Comparison of ENCODE assay signal across 29 cellular contexts in the genomic region with DNA sequence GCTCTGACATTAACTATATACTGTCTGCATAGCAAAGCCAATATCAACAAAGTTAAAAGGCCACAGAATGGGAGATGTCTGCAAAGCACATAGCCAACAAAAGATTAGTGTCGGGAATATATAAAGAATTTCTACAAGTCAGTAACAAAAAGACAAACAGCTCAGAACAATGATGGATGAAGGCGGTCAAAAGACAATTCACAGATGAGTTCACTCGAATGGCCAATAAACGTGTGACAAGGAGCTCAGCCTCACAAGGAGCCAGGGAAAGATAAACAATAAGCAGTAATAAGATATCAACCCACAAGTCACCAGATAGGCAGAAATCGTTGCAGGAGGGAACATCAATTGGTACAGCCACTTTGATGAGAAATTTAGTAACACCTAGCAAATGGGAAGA.
"Had no signal": no experiment of that assay in that cellular context is flagged by ENCODE, and none has a peak within 500 bp of the region (broad histone marks: within the 10 kb centered on the region; RNA-seq: fewer than 3 reads in every experiment).

No MANE protein-coding gene starts in this region.

- H3K9me3 ChIP-seq: adrenal gland, body of pancreas, gastrocnemius medialis, heart left ventricle had no signal

- H3K4me1 ChIP-seq: adrenal gland, body of pancreas, esophagus muscularis mucosa, foreskin keratinocyte, gastrocnemius medialis, heart left ventricle had no signal

- H3K36me3 ChIP-seq: adrenal gland, esophagus muscularis mucosa, gastrocnemius medialis, heart left ventricle had no signal

- H3K4me3 ChIP-seq: adrenal gland, body of pancreas, esophagus muscularis mucosa, gastrocnemius medialis, heart left ventricle had no signal

- H3K27ac ChIP-seq: adrenal gland, body of pancreas, esophagus muscularis mucosa, foreskin keratinocyte, gastrocnemius medialis, heart left ventricle, VCaP had no signal

- DNase-seq: activated CD4-positive, alpha-beta T cell treated with anti-CD3 and anti-CD28 coated beads for 1 hour; activated CD4-positive, alpha-beta T cell treated with anti-CD3 and anti-CD28 coated beads for 48 hours; activated CD4-positive, alpha-beta T cell treated with anti-CD3 and anti-CD28 coated beads, Interleukin-2, amount 50 U/mL, for 1 hour; activated CD4-positive, alpha-beta T cell treated with anti-CD3 and anti-CD28 coated beads, Interleukin-2, amount 50 U/mL, for 48 hours; activated CD8-positive, alpha-beta memory T cell treated with anti-CD3 and anti-CD28 coated beads for 24 hours; activated CD8-positive, alpha-beta T cell treated with anti-CD3 and anti-CD28 coated beads for 36 hours; activated effector memory CD4-positive, alpha-beta T cell treated with Interleukin-2 at 50 U/mL for 16 hours; activated gamma-delta T cell treated with Interleukin-2 at 50 U/mL for 16 hours; activated naive CD4-positive, alpha-beta T cell treated with anti-CD3 and anti-CD28 coated beads for 36 hours; activated naive CD8-positive, alpha-beta T cell treated with anti-CD3 and anti-CD28 coated beads for 36 hours; activated naive CD8-positive, alpha-beta T cell treated with anti-CD3 and anti-CD28 coated beads, Interleukin-2, amount 50 U/mL, for 24 hours; activated T-cell treated with anti-CD3 and anti-CD28 coated beads, Interleukin-2, amount 50 U/mL, for 4 hours; adrenal gland; amygdala; aorta; body of pancreas; caudate nucleus; cortex of kidney; dermis blood vessel endothelial cell; effector CD4-positive, alpha-beta T cell; effector memory CD8-positive, alpha-beta T cell; erythroblast; foreskin keratinocyte; gastrocnemius medialis; glutamatergic neuron; heart left ventricle; T-helper 2 cell had no signal

- H3K27me3 ChIP-seq: adrenal gland, body of pancreas, foreskin keratinocyte, gastrocnemius medialis had no signal
